9 cellular contexts compared by ENCODE assay signal in genomic region chr16:58379736-58380135, GRCh38.
"Had no signal": no experiment of that assay in that cellular context is flagged by ENCODE, and none has a peak within 500 bp of the region (broad histone marks: within the 10 kb centered on the region; RNA-seq: fewer than 3 reads in every experiment).

No MANE protein-coding gene starts in this region.

- H3K4me3 ChIP-seq: GM23338 had no signal

- H3K9ac ChIP-seq: KMS-11 had no signal

- H3K4me2 ChIP-seq: GM23338, KMS-11 had no signal

- H2AFZ ChIP-seq: GM23338 had no signal

- H3K27ac ChIP-seq: KMS-11 had no signal

- DNase-seq: H9, HCEC 1CT, HFFc6, KBM-7 had no signal

- ATAC-seq: GM23338, HepG2 had no signal

- FAIRE-seq: H1, H54, HepG2 had no signal
